ENCODE assay signal across 1 cellular context in the genomic region with DNA sequence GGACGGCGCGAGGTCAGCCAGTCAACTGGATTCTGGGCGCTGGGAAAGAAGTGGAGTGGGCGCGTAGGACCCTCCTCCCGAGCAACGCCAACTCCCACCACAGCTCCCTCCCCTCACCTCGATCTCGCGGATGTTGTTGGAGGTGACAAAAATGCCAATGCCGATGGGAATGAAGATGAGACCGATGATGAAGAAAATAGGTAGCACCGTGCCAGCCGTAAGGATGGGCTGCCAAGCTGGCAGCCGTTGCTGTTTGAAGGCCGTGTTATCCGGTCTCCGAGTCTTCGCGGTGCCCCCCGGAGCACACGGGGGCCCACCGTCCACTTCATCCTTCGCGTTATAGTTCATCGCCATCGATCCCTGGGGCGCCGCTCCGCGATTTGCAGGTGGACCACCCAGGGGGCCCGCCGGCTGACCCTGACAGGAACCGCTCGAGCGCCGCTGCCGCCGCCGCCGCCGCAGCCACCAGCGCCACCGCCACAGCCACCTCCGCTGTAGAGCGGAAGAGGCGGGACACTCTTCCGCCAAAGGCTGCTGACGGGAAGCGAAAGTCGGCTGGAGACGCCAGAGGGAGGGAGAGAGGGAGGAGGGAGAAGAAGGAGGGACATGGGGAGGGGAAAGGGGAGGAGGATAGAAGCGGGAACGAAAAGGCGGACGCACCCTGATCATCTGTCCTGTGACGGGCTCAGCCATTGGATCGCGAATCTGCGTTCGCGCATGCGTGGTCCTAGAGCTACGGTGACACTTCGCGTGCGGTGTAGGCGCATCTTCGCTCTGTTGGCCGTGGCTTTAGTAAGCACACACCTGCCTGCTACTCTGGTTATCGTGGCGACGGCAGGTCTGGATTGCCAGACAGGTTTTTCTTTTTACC.
TF ChIP-seq lines count a peak whose summit lies in the region.

A gene (minus strand): TSS at position 508 of the 871 bp plus-strand sequence. CDS start 154 bp downstream, at position 354.

TF ChIP-seq in K562, 482 proteins besides CTCF, POLR2A, EP300 and RAD21 (continued from another document and continues in another):
- TF ChIP-seq ZNF583 (CRISPR knock-in tag; IDR thresholded peaks at IDR 0.05) (no peak), STAT5B (CRISPR knock-in tag; IDR thresholded peaks at IDR 0.05) (no peak), FOXP1 (CRISPR knock-in tag; IDR thresholded peaks at IDR 0.05) (0 out of 2 replicates have a peak, but pooled peaks have one; percentile 46), EP400 (IDR thresholded peaks at IDR 0.05) (peak; percentile 65), BRCA1 (IDR thresholded peaks at IDR 0.05) (no peak), BRCA1 (CRISPR knock-in tag; IDR thresholded peaks at IDR 0.05) (no peak), MTA3 (IDR thresholded peaks at IDR 0.05; ENCODE audit: borderline replicate concordance) (peak; percentile 78), FIP1L1 (IDR thresholded peaks at IDR 0.05; ENCODE audit: low read depth, low read length, poor library complexity, severe bottlenecking) (no peak), BCOR (IDR thresholded peaks at IDR 0.05) (peak; percentile 56; the same call in 1 of the 2 replicates), HCFC1 (IDR thresholded peaks at IDR 0.05; ENCODE audit: low read depth, low read length) (peak; percentile 73), HNRNPUL1 (IDR thresholded peaks at IDR 0.05; ENCODE audit: low read length) (no peak), NFE2L1 (tag; IDR thresholded peaks at IDR 0.05; ENCODE audit: borderline replicate concordance, low read depth) (no peak), ZNF217 (CRISPR knock-in tag; IDR thresholded peaks at IDR 0.05) (no peak), DACH1 (IDR thresholded peaks at IDR 0.05; ENCODE audit: partially characterized antibody) (peak; percentile 6), POLR2AphosphoS5 (IDR thresholded peaks at IDR 0.05; ENCODE audit: control insufficient read depth, insufficient read depth, low read depth, low read length) (peak; percentile 80; the same call in 1 of the 2 replicates), FUS (optimal IDR thresholded peaks at IDR 0.05; ENCODE audit: low read depth, low read length) (no peak), RBM39 (optimal IDR thresholded peaks at IDR 0.05; ENCODE audit: low read depth, low read length) (no peak), FOSL1 (tag; conservative IDR thresholded peaks at IDR 0.05) (0 out of 2 replicates have a peak, but pooled peaks have one; percentile 9), ZNF311 (CRISPR knock-in tag; IDR thresholded peaks at IDR 0.05) (no peak), POLR2H (tag; IDR thresholded peaks at IDR 0.05; ENCODE audit: low read depth) (peak; percentile 80)
- TF ChIP-seq, protein P1, sequence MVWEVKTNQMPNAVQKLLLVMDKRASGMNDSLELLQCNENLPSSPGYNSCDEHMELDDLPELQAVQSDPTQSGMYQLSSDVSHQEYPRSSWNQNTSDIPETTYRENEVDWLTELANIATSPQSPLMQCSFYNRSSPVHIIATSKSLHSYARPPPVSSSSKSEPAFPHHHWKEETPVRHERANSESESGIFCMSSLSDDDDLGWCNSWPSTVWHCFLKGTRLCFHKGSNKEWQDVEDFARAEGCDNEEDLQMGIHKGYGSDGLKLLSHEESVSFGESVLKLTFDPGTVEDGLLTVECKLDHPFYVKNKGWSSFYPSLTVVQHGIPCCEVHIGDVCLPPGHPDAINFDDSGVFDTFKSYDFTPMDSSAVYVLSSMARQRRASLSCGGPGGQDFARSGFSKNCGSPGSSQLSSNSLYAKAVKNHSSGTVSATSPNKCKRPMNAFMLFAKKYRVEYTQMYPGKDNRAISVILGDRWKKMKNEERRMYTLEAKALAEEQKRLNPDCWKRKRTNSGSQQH (CRISPR knock-in tag; IDR thresholded peaks at IDR 0.05): no peak
- TF ChIP-seq, protein P2, sequence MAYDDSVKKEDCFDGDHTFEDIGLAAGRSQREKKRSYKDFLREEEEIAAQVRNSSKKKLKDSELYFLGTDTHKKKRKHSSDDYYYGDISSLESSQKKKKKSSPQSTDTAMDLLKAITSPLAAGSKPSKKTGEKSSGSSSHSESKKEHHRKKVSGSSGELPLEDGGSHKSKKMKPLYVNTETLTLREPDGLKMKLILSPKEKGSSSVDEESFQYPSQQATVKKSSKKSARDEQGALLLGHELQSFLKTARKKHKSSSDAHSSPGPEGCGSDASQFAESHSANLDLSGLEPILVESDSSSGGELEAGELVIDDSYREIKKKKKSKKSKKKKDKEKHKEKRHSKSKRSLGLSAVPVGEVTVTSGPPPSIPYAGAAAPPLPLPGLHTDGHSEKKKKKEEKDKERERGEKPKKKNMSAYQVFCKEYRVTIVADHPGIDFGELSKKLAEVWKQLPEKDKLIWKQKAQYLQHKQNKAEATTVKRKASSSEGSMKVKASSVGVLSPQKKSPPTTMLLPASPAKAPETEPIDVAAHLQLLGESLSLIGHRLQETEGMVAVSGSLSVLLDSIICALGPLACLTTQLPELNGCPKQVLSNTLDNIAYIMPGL (CRISPR knock-in tag; IDR thresholded peaks at IDR 0.05): 0 out of 2 replicates have a peak, but pooled peaks have one; percentile 45
- TF ChIP-seq, protein P3, sequence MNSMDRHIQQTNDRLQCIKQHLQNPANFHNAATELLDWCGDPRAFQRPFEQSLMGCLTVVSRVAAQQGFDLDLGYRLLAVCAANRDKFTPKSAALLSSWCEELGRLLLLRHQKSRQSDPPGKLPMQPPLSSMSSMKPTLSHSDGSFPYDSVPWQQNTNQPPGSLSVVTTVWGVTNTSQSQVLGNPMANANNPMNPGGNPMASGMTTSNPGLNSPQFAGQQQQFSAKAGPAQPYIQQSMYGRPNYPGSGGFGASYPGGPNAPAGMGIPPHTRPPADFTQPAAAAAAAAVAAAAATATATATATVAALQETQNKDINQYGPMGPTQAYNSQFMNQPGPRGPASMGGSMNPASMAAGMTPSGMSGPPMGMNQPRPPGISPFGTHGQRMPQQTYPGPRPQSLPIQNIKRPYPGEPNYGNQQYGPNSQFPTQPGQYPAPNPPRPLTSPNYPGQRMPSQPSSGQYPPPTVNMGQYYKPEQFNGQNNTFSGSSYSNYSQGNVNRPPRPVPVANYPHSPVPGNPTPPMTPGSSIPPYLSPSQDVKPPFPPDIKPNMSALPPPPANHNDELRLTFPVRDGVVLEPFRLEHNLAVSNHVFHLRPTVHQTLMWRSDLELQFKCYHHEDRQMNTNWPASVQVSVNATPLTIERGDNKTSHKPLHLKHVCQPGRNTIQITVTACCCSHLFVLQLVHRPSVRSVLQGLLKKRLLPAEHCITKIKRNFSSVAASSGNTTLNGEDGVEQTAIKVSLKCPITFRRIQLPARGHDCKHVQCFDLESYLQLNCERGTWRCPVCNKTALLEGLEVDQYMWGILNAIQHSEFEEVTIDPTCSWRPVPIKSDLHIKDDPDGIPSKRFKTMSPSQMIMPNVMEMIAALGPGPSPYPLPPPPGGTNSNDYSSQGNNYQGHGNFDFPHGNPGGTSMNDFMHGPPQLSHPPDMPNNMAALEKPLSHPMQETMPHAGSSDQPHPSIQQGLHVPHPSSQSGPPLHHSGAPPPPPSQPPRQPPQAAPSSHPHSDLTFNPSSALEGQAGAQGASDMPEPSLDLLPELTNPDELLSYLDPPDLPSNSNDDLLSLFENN (IDR thresholded peaks at IDR 0.05; ENCODE audit: low read depth in 2 of 2, low read length in 2 of 2): no peak
- TF ChIP-seq, protein P4, sequence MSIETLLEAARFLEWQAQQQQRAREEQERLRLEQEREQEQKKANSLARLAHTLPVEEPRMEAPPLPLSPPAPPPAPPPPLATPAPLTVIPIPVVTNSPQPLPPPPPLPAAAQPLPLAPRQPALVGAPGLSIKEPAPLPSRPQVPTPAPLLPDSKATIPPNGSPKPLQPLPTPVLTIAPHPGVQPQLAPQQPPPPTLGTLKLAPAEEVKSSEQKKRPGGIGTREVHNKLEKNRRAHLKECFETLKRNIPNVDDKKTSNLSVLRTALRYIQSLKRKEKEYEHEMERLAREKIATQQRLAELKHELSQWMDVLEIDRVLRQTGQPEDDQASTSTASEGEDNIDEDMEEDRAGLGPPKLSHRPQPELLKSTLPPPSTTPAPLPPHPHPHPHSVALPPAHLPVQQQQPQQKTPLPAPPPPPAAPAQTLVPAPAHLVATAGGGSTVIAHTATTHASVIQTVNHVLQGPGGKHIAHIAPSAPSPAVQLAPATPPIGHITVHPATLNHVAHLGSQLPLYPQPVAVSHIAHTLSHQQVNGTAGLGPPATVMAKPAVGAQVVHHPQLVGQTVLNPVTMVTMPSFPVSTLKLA (conservative IDR thresholded peaks at IDR 0.05): peak; percentile 50 to 74
- TF ChIP-seq, protein P5, sequence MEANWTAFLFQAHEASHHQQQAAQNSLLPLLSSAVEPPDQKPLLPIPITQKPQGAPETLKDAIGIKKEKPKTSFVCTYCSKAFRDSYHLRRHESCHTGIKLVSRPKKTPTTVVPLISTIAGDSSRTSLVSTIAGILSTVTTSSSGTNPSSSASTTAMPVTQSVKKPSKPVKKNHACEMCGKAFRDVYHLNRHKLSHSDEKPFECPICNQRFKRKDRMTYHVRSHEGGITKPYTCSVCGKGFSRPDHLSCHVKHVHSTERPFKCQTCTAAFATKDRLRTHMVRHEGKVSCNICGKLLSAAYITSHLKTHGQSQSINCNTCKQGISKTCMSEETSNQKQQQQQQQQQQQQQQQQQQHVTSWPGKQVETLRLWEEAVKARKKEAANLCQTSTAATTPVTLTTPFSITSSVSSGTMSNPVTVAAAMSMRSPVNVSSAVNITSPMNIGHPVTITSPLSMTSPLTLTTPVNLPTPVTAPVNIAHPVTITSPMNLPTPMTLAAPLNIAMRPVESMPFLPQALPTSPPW (CRISPR knock-in tag; IDR thresholded peaks at IDR 0.05): peak; percentile 87
- TF ChIP-seq, protein P6, sequence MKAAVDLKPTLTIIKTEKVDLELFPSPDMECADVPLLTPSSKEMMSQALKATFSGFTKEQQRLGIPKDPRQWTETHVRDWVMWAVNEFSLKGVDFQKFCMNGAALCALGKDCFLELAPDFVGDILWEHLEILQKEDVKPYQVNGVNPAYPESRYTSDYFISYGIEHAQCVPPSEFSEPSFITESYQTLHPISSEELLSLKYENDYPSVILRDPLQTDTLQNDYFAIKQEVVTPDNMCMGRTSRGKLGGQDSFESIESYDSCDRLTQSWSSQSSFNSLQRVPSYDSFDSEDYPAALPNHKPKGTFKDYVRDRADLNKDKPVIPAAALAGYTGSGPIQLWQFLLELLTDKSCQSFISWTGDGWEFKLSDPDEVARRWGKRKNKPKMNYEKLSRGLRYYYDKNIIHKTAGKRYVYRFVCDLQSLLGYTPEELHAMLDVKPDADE (conservative IDR thresholded peaks at IDR 0.05; ENCODE audit: control insufficient read depth, low read depth, low read length): 0 out of 2 replicates have a peak, but pooled peaks have one; percentile 50
- TF ChIP-seq, protein P7, sequence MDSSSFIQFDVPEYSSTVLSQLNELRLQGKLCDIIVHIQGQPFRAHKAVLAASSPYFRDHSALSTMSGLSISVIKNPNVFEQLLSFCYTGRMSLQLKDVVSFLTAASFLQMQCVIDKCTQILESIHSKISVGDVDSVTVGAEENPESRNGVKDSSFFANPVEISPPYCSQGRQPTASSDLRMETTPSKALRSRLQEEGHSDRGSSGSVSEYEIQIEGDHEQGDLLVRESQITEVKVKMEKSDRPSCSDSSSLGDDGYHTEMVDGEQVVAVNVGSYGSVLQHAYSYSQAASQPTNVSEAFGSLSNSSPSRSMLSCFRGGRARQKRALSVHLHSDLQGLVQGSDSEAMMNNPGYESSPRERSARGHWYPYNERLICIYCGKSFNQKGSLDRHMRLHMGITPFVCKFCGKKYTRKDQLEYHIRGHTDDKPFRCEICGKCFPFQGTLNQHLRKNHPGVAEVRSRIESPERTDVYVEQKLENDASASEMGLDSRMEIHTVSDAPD (CRISPR knock-in tag; IDR thresholded peaks at IDR 0.05): no peak
- TF ChIP-seq, protein P8, sequence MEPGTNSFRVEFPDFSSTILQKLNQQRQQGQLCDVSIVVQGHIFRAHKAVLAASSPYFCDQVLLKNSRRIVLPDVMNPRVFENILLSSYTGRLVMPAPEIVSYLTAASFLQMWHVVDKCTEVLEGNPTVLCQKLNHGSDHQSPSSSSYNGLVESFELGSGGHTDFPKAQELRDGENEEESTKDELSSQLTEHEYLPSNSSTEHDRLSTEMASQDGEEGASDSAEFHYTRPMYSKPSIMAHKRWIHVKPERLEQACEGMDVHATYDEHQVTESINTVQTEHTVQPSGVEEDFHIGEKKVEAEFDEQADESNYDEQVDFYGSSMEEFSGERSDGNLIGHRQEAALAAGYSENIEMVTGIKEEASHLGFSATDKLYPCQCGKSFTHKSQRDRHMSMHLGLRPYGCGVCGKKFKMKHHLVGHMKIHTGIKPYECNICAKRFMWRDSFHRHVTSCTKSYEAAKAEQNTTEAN (CRISPR knock-in tag; IDR thresholded peaks at IDR 0.05): no peak
- TF ChIP-seq, protein P9, sequence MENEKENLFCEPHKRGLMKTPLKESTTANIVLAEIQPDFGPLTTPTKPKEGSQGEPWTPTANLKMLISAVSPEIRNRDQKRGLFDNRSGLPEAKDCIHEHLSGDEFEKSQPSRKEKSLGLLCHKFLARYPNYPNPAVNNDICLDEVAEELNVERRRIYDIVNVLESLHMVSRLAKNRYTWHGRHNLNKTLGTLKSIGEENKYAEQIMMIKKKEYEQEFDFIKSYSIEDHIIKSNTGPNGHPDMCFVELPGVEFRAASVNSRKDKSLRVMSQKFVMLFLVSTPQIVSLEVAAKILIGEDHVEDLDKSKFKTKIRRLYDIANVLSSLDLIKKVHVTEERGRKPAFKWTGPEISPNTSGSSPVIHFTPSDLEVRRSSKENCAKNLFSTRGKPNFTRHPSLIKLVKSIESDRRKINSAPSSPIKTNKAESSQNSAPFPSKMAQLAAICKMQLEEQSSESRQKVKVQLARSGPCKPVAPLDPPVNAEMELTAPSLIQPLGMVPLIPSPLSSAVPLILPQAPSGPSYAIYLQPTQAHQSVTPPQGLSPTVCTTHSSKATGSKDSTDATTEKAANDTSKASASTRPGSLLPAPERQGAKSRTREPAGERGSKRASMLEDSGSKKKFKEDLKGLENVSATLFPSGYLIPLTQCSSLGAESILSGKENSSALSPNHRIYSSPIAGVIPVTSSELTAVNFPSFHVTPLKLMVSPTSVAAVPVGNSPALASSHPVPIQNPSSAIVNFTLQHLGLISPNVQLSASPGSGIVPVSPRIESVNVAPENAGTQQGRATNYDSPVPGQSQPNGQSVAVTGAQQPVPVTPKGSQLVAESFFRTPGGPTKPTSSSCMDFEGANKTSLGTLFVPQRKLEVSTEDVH (IDR thresholded peaks at IDR 0.05; ENCODE audit: low read depth, partially characterized antibody): peak; percentile 85
- TF ChIP-seq, protein P10, sequence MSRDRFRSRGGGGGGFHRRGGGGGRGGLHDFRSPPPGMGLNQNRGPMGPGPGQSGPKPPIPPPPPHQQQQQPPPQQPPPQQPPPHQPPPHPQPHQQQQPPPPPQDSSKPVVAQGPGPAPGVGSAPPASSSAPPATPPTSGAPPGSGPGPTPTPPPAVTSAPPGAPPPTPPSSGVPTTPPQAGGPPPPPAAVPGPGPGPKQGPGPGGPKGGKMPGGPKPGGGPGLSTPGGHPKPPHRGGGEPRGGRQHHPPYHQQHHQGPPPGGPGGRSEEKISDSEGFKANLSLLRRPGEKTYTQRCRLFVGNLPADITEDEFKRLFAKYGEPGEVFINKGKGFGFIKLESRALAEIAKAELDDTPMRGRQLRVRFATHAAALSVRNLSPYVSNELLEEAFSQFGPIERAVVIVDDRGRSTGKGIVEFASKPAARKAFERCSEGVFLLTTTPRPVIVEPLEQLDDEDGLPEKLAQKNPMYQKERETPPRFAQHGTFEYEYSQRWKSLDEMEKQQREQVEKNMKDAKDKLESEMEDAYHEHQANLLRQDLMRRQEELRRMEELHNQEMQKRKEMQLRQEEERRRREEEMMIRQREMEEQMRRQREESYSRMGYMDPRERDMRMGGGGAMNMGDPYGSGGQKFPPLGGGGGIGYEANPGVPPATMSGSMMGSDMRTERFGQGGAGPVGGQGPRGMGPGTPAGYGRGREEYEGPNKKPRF (IDR thresholded peaks at IDR 0.05; ENCODE audit: low read depth, low read length): no peak
